10 cellular contexts compared by ENCODE assay signal in the genomic region with DNA sequence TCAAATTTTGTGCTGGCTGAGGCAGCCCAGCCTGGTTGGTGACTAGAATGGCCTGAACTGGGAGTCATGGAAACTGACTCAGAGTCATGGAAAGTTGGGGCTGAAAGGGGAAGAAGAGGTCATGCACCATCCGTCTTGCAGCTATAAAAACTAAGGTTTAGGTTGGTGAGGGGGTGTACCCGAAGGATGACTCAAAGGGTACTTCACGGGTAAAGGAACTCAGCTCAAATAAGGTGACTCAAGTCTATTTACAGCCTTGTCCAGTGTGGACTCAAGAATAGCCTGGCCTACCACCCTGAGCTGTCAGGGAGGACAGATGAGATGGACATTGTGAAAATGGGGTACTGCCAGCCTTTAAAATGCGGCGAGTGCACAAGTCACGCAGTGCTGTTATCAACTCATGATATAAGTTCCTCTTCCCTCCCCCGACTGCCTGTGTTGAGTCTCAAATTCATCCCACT. TPM values are rescaled to one million over a fixed set of nuclear protein-coding genes. Genes with fewer than 3 reads are reported as not detected.
DNase-seq lines count a peak whose midpoint lies in the region; ATAC-seq and TF ChIP-seq lines count a peak whose summit lies in the region.
"Had no signal": no experiment of that assay in that cellular context is flagged by ENCODE, and none has a peak within 500 bp of the region (broad histone marks: within the 10 kb centered on the region; RNA-seq: fewer than 3 reads in every experiment).

No MANE protein-coding gene starts in this region.

- H3K4me1 ChIP-seq in ACC112 (ENCODE audit: control insufficient read depth, insufficient read depth, low read length, unreplicated experiment) (peaks cover 3% of the 10 kb centered on the region), right atrium auricular region (no peaks in the 10 kb centered on the region), BE2C (no peaks in the 10 kb centered on the region), transverse colon (no peaks in the 10 kb centered on the region)
- H3K4me1 ChIP-seq: suprapubic skin had no signal

- H3K9me3 ChIP-seq in right atrium auricular region (no peaks in the 10 kb centered on the region), BE2C (no peaks in the 10 kb centered on the region), transverse colon (no peaks in the 10 kb centered on the region)
- H3K9me3 ChIP-seq: suprapubic skin had no signal

- no peaks in the 10 kb centered on the region for H3K79me2 ChIP-seq in ACC112 (ENCODE audit: control insufficient read depth, insufficient read depth, low read length, unreplicated experiment)

- DNase-seq in MV-4-11 (lab: John Stamatoyannopoulos, UW) (peak; percentile 96), right atrium auricular region (ENCODE audit: low spot score) (peak; percentile 55), BE2C (no peak), transverse colon (no peak), NCI-H774 (lab: John Stamatoyannopoulos, UW) (no peak)

- in situ Hi-C loops in transverse colon (cut with MboI; ENCODE audit: low pct_ligation_motif_present in 1 of 4, low pct_unique_long_range_greater_than_20kb in 1 of 4, low sequenced_read_pairs in 3 of 4): no loop called here

- TF ChIP-seq CTCF in right atrium auricular region (IDR thresholded peaks at IDR 0.05) (no peak), BE2C (IDR thresholded peaks at IDR 0.05; ENCODE audit: low read depth, low read length) (no peak), transverse colon (IDR thresholded peaks at IDR 0.05) (no peak)

- H3K27ac ChIP-seq in ACC112 (ENCODE audit: low read depth, low read length): peak overlapping the region; percentile 70
- peak overlapping the region in 1 of 2 donors; percentile 24 for H3K27ac ChIP-seq in right atrium auricular region
- H3K27ac ChIP-seq in transverse colon: peak overlapping the region in 1 of 4 donors; percentile 14
- H3K27ac ChIP-seq: suprapubic skin had no signal

- no peak for TF ChIP-seq POLR2A in transverse colon (IDR thresholded peaks at IDR 0.05)

- ATAC-seq in GM19351 (IDR thresholded peaks at IDR 0.05; ENCODE audit: unreplicated experiment): peak; percentile 64
- ATAC-seq in HG03457 (IDR thresholded peaks at IDR 0.05; ENCODE audit: unreplicated experiment): no peak

- H3K4me3 ChIP-seq in ACC112 (ENCODE audit: low read depth, low read length): no peak overlapping the region
- no peak overlapping the region for H3K4me3 ChIP-seq in right atrium auricular region
- no peak overlapping the region for H3K4me3 ChIP-seq in BE2C (ENCODE audit: low read depth, low read length)
- H3K4me3 ChIP-seq in transverse colon: no peak overlapping the region
- H3K4me3 ChIP-seq: suprapubic skin had no signal

- H2AFZ ChIP-seq in ACC112 (ENCODE audit: low read length, unreplicated experiment): no peak overlapping the region

- H3K27me3 ChIP-seq in ACC112 (ENCODE audit: insufficient read depth, low read length) (no peaks in the 10 kb centered on the region), right atrium auricular region (no peaks in the 10 kb centered on the region), BE2C (no peaks in the 10 kb centered on the region; the same call in 1 of the 2 replicates), transverse colon (peaks cover 13% of the 10 kb centered on the region)
- H3K27me3 ChIP-seq: suprapubic skin had no signal

- intact Hi-C loops in transverse colon (cut with DNase I; ENCODE audit: low total_unique reads): no loop called here

- no peaks in the 10 kb centered on the region for H3K36me3 ChIP-seq in ACC112 (ENCODE audit: insufficient read depth, low read length)
- no peaks in the 10 kb centered on the region for H3K36me3 ChIP-seq in right atrium auricular region
- H3K36me3 ChIP-seq in BE2C: no peaks in the 10 kb centered on the region
- no peaks in the 10 kb centered on the region for H3K36me3 ChIP-seq in transverse colon
- H3K36me3 ChIP-seq: suprapubic skin had no signal

- WGBS in transverse colon (ENCODE audit: low coverage in 1 of 2), 2 donors: 75% methylated on average over 6 to 7 of the region's 7 CpGs

- TF ChIP-seq EP300 in transverse colon (IDR thresholded peaks at IDR 0.05; ENCODE audit: low read depth): no peak

RNA-seq across cellular contexts. Expression of a gene that starts 18.6 kb away (rescaled TPM):
- total RNA-seq in right atrium auricular region: under 1 TPM in 1 of 2 donors, not detected in 1; 0.31 TPM
- not detected for polyA plus RNA-seq in BE2C (2012; ENCODE audit: insufficient read depth, insufficient read length, low read depth)
- total RNA-seq in transverse colon: under 1 TPM in 1 of 4 donors, not detected in 3; 0.41 TPM
- total RNA-seq: suprapubic skin; T-helper 1 cell treated with Interleukin-12 subunit alpha and Interleukin-12 subunit beta and Interleukin-4 antibody, amounts not matched to agents 30 ng/mL and 1 ng/mL, for 36 hours had no signal

RNA-seq across cellular contexts. Expression of a gene that starts 33.3 kb away (rescaled TPM):
- under 1 TPM in 1 of 2 donors, not detected in 1; 0.98 TPM for total RNA-seq in right atrium auricular region
- not detected for polyA plus RNA-seq in BE2C (2012; ENCODE audit: insufficient read depth, insufficient read length, low read depth)
- 1 to 10 TPM in 1 of 4 donors, under 1 TPM in 2, not detected in 1; 0.27 to 5.2 (median 0.32) TPM for total RNA-seq in transverse colon

RNA-seq across cellular contexts. Expression of a gene that starts 46.2 kb away (rescaled TPM):
- total RNA-seq in right atrium auricular region (1 to 10 TPM; 2.0 to 7.8 TPM), transverse colon (1 to 10 TPM in 2 of 4 donors, not detected in 2; 3.1 to 5.1 TPM)
- polyA plus RNA-seq in BE2C (2012; ENCODE audit: insufficient read depth, insufficient read length, low read depth): not detected

RNA-seq across cellular contexts. Expression of a gene that starts 54.7 kb away (rescaled TPM):
- total RNA-seq in right atrium auricular region: not detected
- polyA plus RNA-seq in BE2C (2012; ENCODE audit: insufficient read depth, insufficient read length, low read depth): not detected
- not detected for total RNA-seq in transverse colon
- total RNA-seq: suprapubic skin; T-helper 1 cell treated with Interleukin-12 subunit alpha and Interleukin-12 subunit beta and Interleukin-4 antibody, amounts not matched to agents 30 ng/mL and 1 ng/mL, for 36 hours had no signal

Comparison
In these comparisons a context has a peak if more than half of its experiments do, and no peak if none do; other contexts are left out.
1. DNase-seq: peak in MV-4-11 (single experiment) and right atrium auricular region (single experiment); none in BE2C (single experiment), transverse colon (single experiment) and NCI-H774 (single experiment).